ENCODE assay signal across 2 cellular contexts in genomic region chr1:197129698-197130097, GRCh38.
TF ChIP-seq lines count a peak whose summit lies in the region.

No MANE protein-coding gene starts in this region.

TF ChIP-seq in IMR-90, 13 proteins besides CTCF, POLR2A, EP300 and RAD21 (continued from another document):
- TF ChIP-seq ELK1 (IDR thresholded peaks at IDR 0.05; ENCODE audit: borderline replicate concordance, low read depth, low read length) (no peak), CHD1 (IDR thresholded peaks at IDR 0.05; ENCODE audit: low read depth, low read length) (no peak), MXI1 (IDR thresholded peaks at IDR 0.05; ENCODE audit: borderline replicate concordance, low read depth, low read length) (no peak), FOS (IDR thresholded peaks at IDR 0.05; ENCODE audit: low read depth, low read length) (no peak), RCOR1 (IDR thresholded peaks at IDR 0.05; ENCODE audit: insufficient replicate concordance, low read length) (no peak), NFE2L2 (IDR thresholded peaks at IDR 0.05; ENCODE audit: low read depth, low read length) (no peak), SMC3 (IDR thresholded peaks at IDR 0.05; ENCODE audit: low read depth, low read length) (no peak), MAZ (IDR thresholded peaks at IDR 0.05; ENCODE audit: borderline replicate concordance, low read depth, low read length) (no peak)
- TF ChIP-seq, protein P1, sequence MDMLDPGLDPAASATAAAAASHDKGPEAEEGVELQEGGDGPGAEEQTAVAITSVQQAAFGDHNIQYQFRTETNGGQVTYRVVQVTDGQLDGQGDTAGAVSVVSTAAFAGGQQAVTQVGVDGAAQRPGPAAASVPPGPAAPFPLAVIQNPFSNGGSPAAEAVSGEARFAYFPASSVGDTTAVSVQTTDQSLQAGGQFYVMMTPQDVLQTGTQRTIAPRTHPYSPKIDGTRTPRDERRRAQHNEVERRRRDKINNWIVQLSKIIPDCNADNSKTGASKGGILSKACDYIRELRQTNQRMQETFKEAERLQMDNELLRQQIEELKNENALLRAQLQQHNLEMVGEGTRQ (IDR thresholded peaks at IDR 0.05; ENCODE audit: low read depth, low read length): no peak

TF ChIP-seq in HEK293T, 16 proteins besides CTCF, POLR2A, EP300 and RAD21:
- TF ChIP-seq, protein P2, sequence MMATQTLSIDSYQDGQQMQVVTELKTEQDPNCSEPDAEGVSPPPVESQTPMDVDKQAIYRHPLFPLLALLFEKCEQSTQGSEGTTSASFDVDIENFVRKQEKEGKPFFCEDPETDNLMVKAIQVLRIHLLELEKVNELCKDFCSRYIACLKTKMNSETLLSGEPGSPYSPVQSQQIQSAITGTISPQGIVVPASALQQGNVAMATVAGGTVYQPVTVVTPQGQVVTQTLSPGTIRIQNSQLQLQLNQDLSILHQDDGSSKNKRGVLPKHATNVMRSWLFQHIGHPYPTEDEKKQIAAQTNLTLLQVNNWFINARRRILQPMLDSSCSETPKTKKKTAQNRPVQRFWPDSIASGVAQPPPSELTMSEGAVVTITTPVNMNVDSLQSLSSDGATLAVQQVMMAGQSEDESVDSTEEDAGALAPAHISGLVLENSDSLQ (IDR thresholded peaks at IDR 0.05): no peak
- TF ChIP-seq BHLHE40 (IDR thresholded peaks at IDR 0.05; ENCODE audit: borderline replicate concordance): no peak
- no peak for TF ChIP-seq CTBP1 (IDR thresholded peaks at IDR 0.05; ENCODE audit: borderline replicate concordance)
- no peak for TF ChIP-seq ARNT (IDR thresholded peaks at IDR 0.05)
- TF ChIP-seq ELF4 (IDR thresholded peaks at IDR 0.05): no peak
- no peak for TF ChIP-seq NFRKB (IDR thresholded peaks at IDR 0.05)
- TF ChIP-seq L3MBTL2 (conservative IDR thresholded peaks at IDR 0.05): no peak
- TF ChIP-seq LEF1 (IDR thresholded peaks at IDR 0.05; ENCODE audit: borderline replicate concordance): no peak
- no peak for TF ChIP-seq SUZ12 (IDR thresholded peaks at IDR 0.05)
- TF ChIP-seq TARDBP (IDR thresholded peaks at IDR 0.05): no peak
